Comparison of ENCODE assay signal across 8 cellular contexts in the genomic region with DNA sequence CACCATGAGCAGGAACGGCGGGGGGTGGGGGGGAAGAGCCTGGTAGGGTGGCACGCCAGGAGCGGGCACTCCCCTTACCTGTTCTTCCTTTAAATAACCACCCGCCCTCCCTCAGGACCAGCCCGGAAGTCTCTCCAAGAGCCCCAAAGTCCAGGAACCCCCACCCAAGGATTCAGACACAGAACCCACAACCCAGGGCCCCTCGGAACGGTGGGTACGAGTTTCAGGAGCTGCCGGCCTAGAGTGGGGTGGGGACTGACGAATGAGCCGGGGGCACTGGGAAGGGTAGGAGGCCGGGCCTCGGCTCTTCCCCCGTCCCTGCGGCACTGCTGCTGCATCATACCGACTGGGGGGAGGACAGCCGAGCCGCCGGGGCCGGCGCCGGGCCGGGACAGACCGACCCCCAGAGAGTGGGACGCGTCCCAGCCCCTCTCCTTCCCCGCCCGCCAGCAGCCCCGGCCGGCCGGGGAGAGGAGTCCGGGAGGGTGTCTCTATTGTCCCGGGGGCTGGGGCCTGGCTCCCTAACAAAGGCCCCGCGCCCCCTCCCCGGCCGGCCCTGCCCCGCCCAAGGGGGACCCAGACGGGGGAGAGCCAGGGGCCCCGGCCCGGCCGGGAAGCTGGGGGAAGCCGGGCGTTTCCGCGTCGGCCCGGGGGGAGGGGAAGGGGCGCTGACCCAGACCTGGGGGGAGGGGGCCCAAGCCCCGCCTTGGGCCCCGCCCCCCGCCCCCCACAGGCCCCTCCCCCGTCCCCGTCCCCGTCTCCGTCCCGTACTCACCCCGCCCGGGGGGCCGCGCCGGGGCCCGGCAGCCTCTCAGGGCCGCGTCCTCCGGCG. TPM values are rescaled to one million over a fixed set of nuclear protein-coding genes. Genes with fewer than 3 reads are reported as not detected.
DNase-seq lines count a peak whose midpoint lies in the region; ATAC-seq and TF ChIP-seq lines count a peak whose summit lies in the region.

No MANE protein-coding gene starts in this region.

- H3K27ac Mint-ChIP-seq in WTC11: peak overlapping the region; percentile 55; the same call in 1 of the 2 replicates

- no peaks in the 10 kb centered on the region for H3K27me3 Mint-ChIP-seq in WTC11 (ENCODE audit: low read depth)

- peak; percentile 94 for DNase-seq in GM03348 (ENCODE audit: low spot score)
- peak; percentile 20 to 40 for DNase-seq in Kasumi-1 (lab: John Stamatoyannopoulos, UW)
- DNase-seq in WTC11 (ENCODE audit: low spot score): peak; percentile 61
- peak; percentile 58 for DNase-seq in cerebellum (ENCODE audit: low spot score)
- DNase-seq in kidney glomerular epithelial cell (lab: John Stamatoyannopoulos, UW): peak; percentile 14
- DNase-seq in stimulated activated CD4-positive, alpha-beta T cell treated with anti-CD3 and anti-CD28 coated beads, Interleukin-2, amount 100 ng/mL, for 24 hours: peak; percentile 60 to 62
- DNase-seq in HPDE6-E6E7 (ENCODE audit: extremely low spot score): no peak

- peak; percentile 7 for ATAC-seq in GM21786 (IDR thresholded peaks at IDR 0.05; ENCODE audit: unreplicated experiment)
- peak; percentile 6 for ATAC-seq in WTC11

- H3K36me3 Mint-ChIP-seq in WTC11: peaks cover 35% of the 10 kb centered on the region

- peaks cover 22% of the 10 kb centered on the region for H3K4me1 Mint-ChIP-seq in WTC11

- POLR2A ChIA-PET in WTC11 (lab: Charles Lee): interaction anchor here (0.6 to 1.2 kb wide), 3 partner anchors 11 to 177 kb away, joined by 3 to 4 read pairs (median 4); no protein-coding TSS in a partner anchor

- H3K4me3 Mint-ChIP-seq in WTC11: peak overlapping the region; percentile 71

- H3K9me3 Mint-ChIP-seq in WTC11: no peaks in the 10 kb centered on the region

- CTCF ChIA-PET in WTC11 (lab: Charles Lee): interaction anchor here (0.5 to 5.1 kb wide), 17 partner anchors 12 to 383 kb away, joined by 3 to 47 read pairs (median 4); partner anchors contain the start of genes ASB16, FAM171A2 and TMUB2

- TF ChIP-seq CTCF in WTC11 (IDR thresholded peaks at IDR 0.05): no peak

TF ChIP-seq in WTC11, 78 proteins besides CTCF, POLR2A, EP300 and RAD21:
- TF ChIP-seq, protein P1, sequence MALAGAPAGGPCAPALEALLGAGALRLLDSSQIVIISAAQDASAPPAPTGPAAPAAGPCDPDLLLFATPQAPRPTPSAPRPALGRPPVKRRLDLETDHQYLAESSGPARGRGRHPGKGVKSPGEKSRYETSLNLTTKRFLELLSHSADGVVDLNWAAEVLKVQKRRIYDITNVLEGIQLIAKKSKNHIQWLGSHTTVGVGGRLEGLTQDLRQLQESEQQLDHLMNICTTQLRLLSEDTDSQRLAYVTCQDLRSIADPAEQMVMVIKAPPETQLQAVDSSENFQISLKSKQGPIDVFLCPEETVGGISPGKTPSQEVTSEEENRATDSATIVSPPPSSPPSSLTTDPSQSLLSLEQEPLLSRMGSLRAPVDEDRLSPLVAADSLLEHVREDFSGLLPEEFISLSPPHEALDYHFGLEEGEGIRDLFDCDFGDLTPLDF (CRISPR knock-in tag; IDR thresholded peaks at IDR 0.05): no peak
- TF ChIP-seq KAT7 (CRISPR knock-in tag; IDR thresholded peaks at IDR 0.05; ENCODE audit: borderline replicate concordance): 0 out of 2 replicates have a peak, but pooled peaks have one; percentile 53
- TF ChIP-seq ATF3 (CRISPR knock-in tag; conservative IDR thresholded peaks at IDR 0.05): no peak
- 0 out of 2 replicates have a peak, but pooled peaks have one; percentile 26 for TF ChIP-seq RELA (CRISPR knock-in tag; IDR thresholded peaks at IDR 0.05; ENCODE audit: borderline replicate concordance)
TF ChIP-seq in WTC11: peak in this region for 2.

RNA-seq across cellular contexts. Expression of gene ATXN7L3, which starts 0.7 kb away (rescaled TPM):
- total RNA-seq in WTC11 (2021): 113 to 124 TPM (median 114 TPM) in 3 replicates
- 43.9 TPM for total RNA-seq in cerebellum

RNA-seq across cellular contexts. Expression of gene TMUB2, which starts 12.2 kb away (rescaled TPM):
- 21.9 to 26.9 TPM (median 25.3 TPM) in 3 replicates for total RNA-seq in WTC11 (2021)
- 20.9 TPM for total RNA-seq in cerebellum

RNA-seq across cellular contexts. Expression of gene UBTF, which starts 20.5 kb away (rescaled TPM):
- 69.5 to 77.1 TPM (median 75.9 TPM) in 3 replicates for total RNA-seq in WTC11 (2021)
- 59.0 TPM for total RNA-seq in cerebellum

RNA-seq across cellular contexts. Expression of gene ASB16, which starts 28.4 kb away (rescaled TPM):
- 0.11 to 0.23 TPM (median 0.14 TPM) in 3 replicates for total RNA-seq in WTC11 (2021)
- not detected for total RNA-seq in cerebellum

RNA-seq across cellular contexts. Expression of gene HROB, which starts 57.2 kb away (rescaled TPM):
- 22.4 to 23.9 TPM (median 23.7 TPM) in 3 replicates for total RNA-seq in WTC11 (2021)
- 1.4 TPM for total RNA-seq in cerebellum
